Comparison of ENCODE assay signal across 11 cellular contexts in genomic region chr2:98768765-98769476, GRCh38. TPM values are rescaled to one million over a fixed set of nuclear protein-coding genes. Genes with fewer than 3 reads are reported as not detected.
A peak's percentile ranks its signal among the peaks of the same experiment; 100 is the strongest.
DNase-seq lines count a peak whose midpoint lies in the region; ATAC-seq, FAIRE-seq and TF ChIP-seq lines count a peak whose summit lies in the region.
"Had no signal": no experiment of that assay in that cellular context is flagged by ENCODE, and none has a peak within 500 bp of the region (broad histone marks: within the 10 kb centered on the region; RNA-seq: fewer than 3 reads in every experiment).

No MANE protein-coding gene starts in this region.

- peak overlapping the region in 6 of 59 donors; percentile 3 to 32 (median 22) for H3K4me3 ChIP-seq in dorsolateral prefrontal cortex
- H3K4me3 ChIP-seq: thoracic aorta had no signal

- H3K27ac ChIP-seq in dorsolateral prefrontal cortex, result peak overlapping the region in 34 of 59 donors; percentile 8 to 86 (median 46)
- H3K27ac ChIP-seq: thoracic aorta had no signal

- no peaks in the 10 kb centered on the region for H3K27me3 ChIP-seq in dorsolateral prefrontal cortex

- H3K27me3 Mint-ChIP-seq in activated T-cell treated with anti-CD3 and anti-CD28 coated beads, Interleukin-2, amount 50 U/mL, for 24 hours, result no peaks in the 10 kb centered on the region
- H3K27me3 Mint-ChIP-seq in stimulated activated naive CD8-positive, alpha-beta T cell treated with anti-CD3 and anti-CD28 coated beads, Interleukin-15, amount 100 ng/mL, for 72 hours, result no peaks in the 10 kb centered on the region

- intact Hi-C loops in dorsolateral prefrontal cortex (cut with DNase I), result loop anchor here in 1 of 2 donors (5.0 kb wide), 1 partner anchor 53 kb away; no protein-coding TSS in a partner anchor

- no peak for ATAC-seq in stimulated activated naive CD8-positive, alpha-beta T cell treated with anti-CD3 and anti-CD28 coated beads, Interleukin-15, amount 100 ng/mL, for 72 hours
- ATAC-seq in GM21390 (IDR thresholded peaks at IDR 0.05; ENCODE audit: unreplicated experiment), result no peak

- TF ChIP-seq CTCF in dorsolateral prefrontal cortex (IDR thresholded peaks at IDR 0.05 in 54 of 56, conservative IDR thresholded peaks at IDR 0.05 in 2 of 56; ENCODE audit: low read depth in 1 of 56, partially characterized antibody in 56 of 56), result no peak

- no peaks in the 10 kb centered on the region for H3K9me3 Mint-ChIP-seq in activated T-cell treated with anti-CD3 and anti-CD28 coated beads, Interleukin-2, amount 50 U/mL, for 24 hours
- no peaks in the 10 kb centered on the region for H3K9me3 Mint-ChIP-seq in stimulated activated naive CD8-positive, alpha-beta T cell treated with anti-CD3 and anti-CD28 coated beads, Interleukin-15, amount 100 ng/mL, for 72 hours

- peak overlapping the region; percentile 87 for H3K27ac Mint-ChIP-seq in activated T-cell treated with anti-CD3 and anti-CD28 coated beads, Interleukin-2, amount 50 U/mL, for 24 hours
- H3K27ac Mint-ChIP-seq in stimulated activated naive CD8-positive, alpha-beta T cell treated with anti-CD3 and anti-CD28 coated beads, Interleukin-15, amount 100 ng/mL, for 72 hours, result peak overlapping the region; percentile 40 to 76

- H3K4me3 Mint-ChIP-seq in activated T-cell treated with anti-CD3 and anti-CD28 coated beads, Interleukin-2, amount 50 U/mL, for 24 hours, result peak overlapping the region; percentile 45
- peak overlapping the region; percentile 58 to 66 for H3K4me3 Mint-ChIP-seq in stimulated activated naive CD8-positive, alpha-beta T cell treated with anti-CD3 and anti-CD28 coated beads, Interleukin-15, amount 100 ng/mL, for 72 hours

- no peaks in the 10 kb centered on the region for H3K36me3 Mint-ChIP-seq in activated T-cell treated with anti-CD3 and anti-CD28 coated beads, Interleukin-2, amount 50 U/mL, for 24 hours (ENCODE audit: low read depth)

- H3K4me1 Mint-ChIP-seq in activated T-cell treated with anti-CD3 and anti-CD28 coated beads, Interleukin-2, amount 50 U/mL, for 24 hours (ENCODE audit: low read depth), result peaks cover 79% of the 10 kb centered on the region
- H3K4me1 Mint-ChIP-seq in stimulated activated naive CD8-positive, alpha-beta T cell treated with anti-CD3 and anti-CD28 coated beads, Interleukin-15, amount 100 ng/mL, for 72 hours, result peaks cover 86% of the 10 kb centered on the region

- DNase-seq in activated T-cell treated with anti-CD3 and anti-CD28 coated beads, Interleukin-2, amount 50 U/mL, for 24 hours, result no peak
- DNase-seq in activated T-cell treated with anti-CD3 and anti-CD28 coated beads for 4 hours (no peak), RCC 7860 (ENCODE audit: low spot score) (peak; percentile 67), dorsolateral prefrontal cortex (peak in 1 of 10 donors; percentile 55), NCI-H1417 treated with DMSO at 0.1 percent for 48 hours (lab: John Stamatoyannopoulos, UW) (no peak), ecto neural progenitor cell (ENCODE audit: low spot score) (no peak)
- no peak for DNase-seq in stimulated activated naive CD8-positive, alpha-beta T cell treated with anti-CD3 and anti-CD28 coated beads, Interleukin-15, amount 100 ng/mL, for 72 hours
- DNase-seq: retina had no signal

- peak; percentile 65 for FAIRE-seq in RCC 7860 (lab: Jason Lieb, UNC)
- FAIRE-seq: D721Med had no signal

RNA-seq across cellular contexts. Expression of gene MGAT4A, which starts 38.0 kb away (rescaled TPM):
- total RNA-seq in dorsolateral prefrontal cortex, result 10 to 100 TPM; 42.8 to 86.5 (median 65.9) TPM
